Comparison of ENCODE assay signal across 10 cellular contexts in the genomic region with DNA sequence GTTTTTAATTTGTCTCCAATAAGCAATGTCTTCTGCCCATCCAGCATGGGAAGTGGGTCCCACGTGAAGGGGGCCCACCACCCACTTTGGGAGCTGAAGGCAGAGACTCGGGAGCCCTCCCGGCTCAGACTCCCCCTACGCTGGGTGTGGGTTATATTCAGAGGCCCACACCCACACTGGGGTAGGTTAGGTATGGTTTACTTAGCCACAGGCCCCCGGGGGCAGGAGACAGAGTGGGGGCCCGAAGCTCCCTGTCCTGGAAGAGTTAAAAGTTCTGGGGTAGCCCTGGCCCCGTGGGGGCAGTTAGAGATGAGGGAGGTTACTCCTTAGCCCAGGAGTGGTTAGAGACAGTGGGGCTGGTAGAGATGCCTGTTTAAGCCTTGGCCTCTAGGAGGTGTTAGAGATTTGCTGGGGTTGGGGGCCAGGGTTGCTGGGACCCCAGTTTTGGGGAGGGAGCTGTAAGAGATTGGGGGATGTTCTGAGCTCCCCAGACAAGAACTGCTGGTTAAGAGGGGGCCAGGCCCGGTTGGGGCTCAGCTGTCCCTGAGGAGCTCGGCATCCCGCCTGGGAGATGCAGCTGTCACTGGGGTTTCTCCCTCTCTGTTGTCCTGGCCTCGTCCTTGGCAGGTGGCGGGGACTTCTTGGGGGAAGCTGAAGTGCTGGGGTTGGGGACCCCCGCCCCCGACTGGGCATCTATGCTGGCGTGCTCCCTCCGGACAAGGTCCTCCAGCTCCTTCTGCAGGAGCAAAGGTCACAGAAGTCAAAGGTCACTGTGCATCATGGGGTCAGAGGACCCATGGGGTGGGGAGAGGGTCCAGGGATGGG. TPM values are rescaled to one million over a fixed set of nuclear protein-coding genes. Genes with fewer than 3 reads are reported as not detected.
DNase-seq lines count a peak whose midpoint lies in the region; ATAC-seq, FAIRE-seq and TF ChIP-seq lines count a peak whose summit lies in the region.
"Had no signal": no experiment of that assay in that cellular context is flagged by ENCODE, and none has a peak within 500 bp of the region (broad histone marks: within the 10 kb centered on the region; RNA-seq: fewer than 3 reads in every experiment).

No MANE protein-coding gene starts in this region.

- TF ChIP-seq CTCF in OCI-LY1 (IDR thresholded peaks at IDR 0.05; ENCODE audit: low read length) (peak; percentile 35), pancreas (IDR thresholded peaks at IDR 0.05) (no peak), osteocyte (IDR thresholded peaks at IDR 0.05) (no peak)

- H3K4me3 ChIP-seq in OCI-LY1 (ENCODE audit: low read depth, low read length, poor library complexity, severe bottlenecking) (peak overlapping the region; percentile 68), pancreas (no peak overlapping the region)
- H3K4me3 ChIP-seq in effector memory CD4-positive, alpha-beta T cell (ENCODE audit: insufficient read depth, low read depth, low read length, poor library complexity, severe bottlenecking): peak overlapping the region; percentile 21

- H3K9ac ChIP-seq in ES-I3 (ENCODE audit: low read depth, low read length) (peak overlapping the region; percentile 45; the same call in 1 of the 2 replicates), OCI-LY1 (ENCODE audit: low read length) (peak overlapping the region; percentile 92)

- no peaks in the 10 kb centered on the region for H3K36me3 ChIP-seq in ES-I3 (ENCODE audit: insufficient read depth, low read length)
- no peaks in the 10 kb centered on the region for H3K36me3 ChIP-seq in OCI-LY1 (ENCODE audit: insufficient read depth, low read length)
- H3K36me3 ChIP-seq in effector memory CD4-positive, alpha-beta T cell (ENCODE audit: control insufficient read depth, insufficient read depth, low read length): peaks cover 10% of the 10 kb centered on the region
- H3K36me3 ChIP-seq in pancreas: no peaks in the 10 kb centered on the region

- no peak overlapping the region for H2AFZ ChIP-seq in OCI-LY1 (ENCODE audit: low read length)

- no peaks in the 10 kb centered on the region for H4K20me1 ChIP-seq in OCI-LY1 (ENCODE audit: insufficient read depth, low read length)

- intact Hi-C loops in pancreas (cut with DNase I): no loop called here

- no peaks in the 10 kb centered on the region for H3K79me2 ChIP-seq in OCI-LY1 (ENCODE audit: insufficient read depth, low read length)

- H3K27ac Mint-ChIP-seq in osteocyte (ENCODE audit: unreplicated experiment): no peak overlapping the region

- H3K36me3 Mint-ChIP-seq in osteocyte (ENCODE audit: unreplicated experiment): peaks cover 12% of the 10 kb centered on the region

- no peaks in the 10 kb centered on the region for H3K4me1 Mint-ChIP-seq in osteocyte (ENCODE audit: unreplicated experiment)

- 79 to 86% methylated on average over 16 of the region's 16 CpGs for WGBS in pancreas, 2 donors

- H3F3A ChIP-seq in OCI-LY1 (ENCODE audit: insufficient read depth, low read length): no peaks in the 10 kb centered on the region; the same call in 1 of the 2 replicates

- FAIRE-seq in pancreas (lab: Jason Lieb, UNC): no peak
- FAIRE-seq: TTC549 had no signal

- peak overlapping the region; percentile 95 for H3K27ac ChIP-seq in OCI-LY1 (ENCODE audit: low read depth, low read length, poor library complexity, severe bottlenecking)
- H3K27ac ChIP-seq in effector memory CD4-positive, alpha-beta T cell (ENCODE audit: insufficient read depth, low read length, poor library complexity, severe bottlenecking): peak overlapping the region; percentile 84
- H3K27ac ChIP-seq in pancreas: peak overlapping the region in 3 of 4 donors; percentile 42 to 51 (median 44)

- no peaks in the 10 kb centered on the region for H3K9me3 ChIP-seq in ES-I3 (ENCODE audit: control insufficient read depth, insufficient read depth, low read length)
- no peaks in the 10 kb centered on the region for H3K9me3 ChIP-seq in OCI-LY1 (ENCODE audit: low read length)
- H3K9me3 ChIP-seq in effector memory CD4-positive, alpha-beta T cell (ENCODE audit: control insufficient read depth, low read length): no peaks in the 10 kb centered on the region
- no peaks in the 10 kb centered on the region for H3K9me3 ChIP-seq in pancreas

- H3K4me1 ChIP-seq in ES-I3 (ENCODE audit: insufficient read depth, low read length): peaks cover 7% of the 10 kb centered on the region
- H3K4me1 ChIP-seq in OCI-LY1 (ENCODE audit: insufficient read depth, low read length, severe bottlenecking): peaks cover 30% of the 10 kb centered on the region
- peaks cover 26% of the 10 kb centered on the region for H3K4me1 ChIP-seq in effector memory CD4-positive, alpha-beta T cell (ENCODE audit: control insufficient read depth, insufficient read depth, low read length, poor library complexity, severe bottlenecking)
- H3K4me1 ChIP-seq in pancreas: peaks cover 0 to 4% (median 0%) of the 10 kb centered on the region in 3 donors

- H3K4me2 ChIP-seq in OCI-LY1 (ENCODE audit: low read length): peak overlapping the region; percentile 90

- no peak overlapping the region for H3K4me3 Mint-ChIP-seq in osteocyte (ENCODE audit: unreplicated experiment)

- TF ChIP-seq POLR2A in GM18505 (IDR thresholded peaks at IDR 0.05; ENCODE audit: borderline replicate concordance, extremely low read depth, insufficient read depth, insufficient read length): no peak

- H3K9me3 Mint-ChIP-seq in osteocyte (ENCODE audit: unreplicated experiment): no peaks in the 10 kb centered on the region

- H3K9me2 ChIP-seq in OCI-LY1 (ENCODE audit: low read depth, low read length): no peaks in the 10 kb centered on the region

- no peak for DNase-seq in effector memory CD4-positive, alpha-beta T cell
- peak in 1 of 6 donors; percentile 52 for DNase-seq in pancreas
- DNase-seq in activated gamma-delta T cell treated with Interleukin-2 at 50 U/mL for 16 hours: no peak
- no peak for DNase-seq in osteocyte (ENCODE audit: extremely low spot score, unreplicated experiment)
- no peak for DNase-seq in NCI-H2196 (lab: John Stamatoyannopoulos, UW; ENCODE audit: unreplicated experiment)

- H3K27me3 ChIP-seq in OCI-LY1 (ENCODE audit: insufficient read depth, low read length): no peaks in the 10 kb centered on the region
- no peaks in the 10 kb centered on the region for H3K27me3 ChIP-seq in effector memory CD4-positive, alpha-beta T cell (replicated peaks; ENCODE audit: control insufficient read depth, insufficient read depth, low read length, poor library complexity, severe bottlenecking)
- H3K27me3 ChIP-seq in pancreas: no peaks in the 10 kb centered on the region

- no peak for ATAC-seq in pancreas
- no peak for ATAC-seq in GM18505 (IDR thresholded peaks at IDR 0.05; ENCODE audit: unreplicated experiment)

- H3K27me3 Mint-ChIP-seq in osteocyte (ENCODE audit: unreplicated experiment): no peaks in the 10 kb centered on the region

RNA-seq across cellular contexts. Expression of gene RINL, which starts 0.7 kb away (rescaled TPM):
- total RNA-seq in pancreas (10 to 100 TPM in 4 of 6 donors, 1 to 10 TPM in 2; 6.5 to 16.9 (median 10.5) TPM), osteocyte (0.55 TPM in 1 of 2 replicates, not detected in the other)
- polyA plus RNA-seq in pancreas: 10 to 100 TPM; 17.6 to 26.2 TPM

RNA-seq across cellular contexts. Expression of gene SIRT2, which starts 20.6 kb away (rescaled TPM):
- total RNA-seq in pancreas: 10 to 100 TPM; 16.2 to 27.0 (median 19.0) TPM
- 10 to 100 TPM; 33.5 to 44.4 TPM for polyA plus RNA-seq in pancreas
- 70.2 and 72.4 TPM in 2 replicates for total RNA-seq in osteocyte

RNA-seq across cellular contexts. Expression of gene NFKBIB, which starts 21.0 kb away (rescaled TPM):
- total RNA-seq in pancreas (10 to 100 TPM in 2 of 6 donors, 1 to 10 TPM in 4; 6.8 to 14.3 (median 9.3) TPM), osteocyte (18.0 and 18.7 TPM in 2 replicates)
- polyA plus RNA-seq in pancreas: 10 to 100 TPM; 12.3 to 26.8 TPM

RNA-seq across cellular contexts. Expression of gene HNRNPL, which starts 29.0 kb away (rescaled TPM):
- total RNA-seq in pancreas: 100 to 1,000 TPM in 4 of 6 donors, 10 to 100 TPM in 2; 97.0 to 161 (median 129) TPM
- polyA plus RNA-seq in pancreas: 100 to 1,000 TPM in 1 of 2 donors, 10 to 100 TPM in 1; 89.2 to 128 TPM
- 262 and 277 TPM in 2 replicates for total RNA-seq in osteocyte

RNA-seq across cellular contexts. Expression of gene CCER2, which starts 33.2 kb away (rescaled TPM):
- total RNA-seq in pancreas (under 1 TPM in 5 of 6 donors, not detected in 1; 0.17 to 0.22 (median 0.19) TPM), osteocyte (0.43 TPM in 1 of 2 replicates, not detected in the other)
- 1 to 10 TPM; 1.2 to 3.3 TPM for polyA plus RNA-seq in pancreas
- total RNA-seq: dermis microvascular lymphatic vessel endothelial cell had no signal

Comparison
In these comparisons a context has a peak if more than half of its experiments do, and no peak if none do; other contexts are left out.
1. H3K27ac ChIP-seq: peak in every context shown above with its lines; median percentile 95 in OCI-LY1; 84 in effector memory CD4-positive, alpha-beta T cell; 44 in pancreas.
2. H3K4me3 ChIP-seq: peak in OCI-LY1 (single experiment) and effector memory CD4-positive, alpha-beta T cell (single experiment); none in pancreas (0 of 4).